ENCODE assay signal across 1 cellular context in the genomic region with DNA sequence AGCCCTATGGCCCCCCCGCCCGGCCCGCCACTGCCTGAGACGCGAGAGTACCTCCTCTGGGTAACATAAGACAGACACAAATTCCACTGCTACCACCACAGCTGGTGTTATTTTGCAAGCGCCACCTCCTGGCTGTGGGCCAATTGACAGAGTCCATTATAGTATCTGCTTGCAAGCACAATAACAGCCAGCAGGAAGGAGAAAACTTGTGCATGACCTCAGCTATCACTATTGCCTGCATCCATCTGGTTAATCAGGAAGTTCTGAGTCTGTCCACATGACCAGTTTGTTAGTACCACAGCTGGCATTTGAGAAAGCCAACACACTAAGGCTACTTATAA.
TF ChIP-seq lines count a peak whose summit lies in the region.

No MANE protein-coding gene starts in this region.

TF ChIP-seq in WTC11, 78 proteins besides CTCF, POLR2A, EP300 and RAD21 (continued from another document):
- TF ChIP-seq, protein P1, sequence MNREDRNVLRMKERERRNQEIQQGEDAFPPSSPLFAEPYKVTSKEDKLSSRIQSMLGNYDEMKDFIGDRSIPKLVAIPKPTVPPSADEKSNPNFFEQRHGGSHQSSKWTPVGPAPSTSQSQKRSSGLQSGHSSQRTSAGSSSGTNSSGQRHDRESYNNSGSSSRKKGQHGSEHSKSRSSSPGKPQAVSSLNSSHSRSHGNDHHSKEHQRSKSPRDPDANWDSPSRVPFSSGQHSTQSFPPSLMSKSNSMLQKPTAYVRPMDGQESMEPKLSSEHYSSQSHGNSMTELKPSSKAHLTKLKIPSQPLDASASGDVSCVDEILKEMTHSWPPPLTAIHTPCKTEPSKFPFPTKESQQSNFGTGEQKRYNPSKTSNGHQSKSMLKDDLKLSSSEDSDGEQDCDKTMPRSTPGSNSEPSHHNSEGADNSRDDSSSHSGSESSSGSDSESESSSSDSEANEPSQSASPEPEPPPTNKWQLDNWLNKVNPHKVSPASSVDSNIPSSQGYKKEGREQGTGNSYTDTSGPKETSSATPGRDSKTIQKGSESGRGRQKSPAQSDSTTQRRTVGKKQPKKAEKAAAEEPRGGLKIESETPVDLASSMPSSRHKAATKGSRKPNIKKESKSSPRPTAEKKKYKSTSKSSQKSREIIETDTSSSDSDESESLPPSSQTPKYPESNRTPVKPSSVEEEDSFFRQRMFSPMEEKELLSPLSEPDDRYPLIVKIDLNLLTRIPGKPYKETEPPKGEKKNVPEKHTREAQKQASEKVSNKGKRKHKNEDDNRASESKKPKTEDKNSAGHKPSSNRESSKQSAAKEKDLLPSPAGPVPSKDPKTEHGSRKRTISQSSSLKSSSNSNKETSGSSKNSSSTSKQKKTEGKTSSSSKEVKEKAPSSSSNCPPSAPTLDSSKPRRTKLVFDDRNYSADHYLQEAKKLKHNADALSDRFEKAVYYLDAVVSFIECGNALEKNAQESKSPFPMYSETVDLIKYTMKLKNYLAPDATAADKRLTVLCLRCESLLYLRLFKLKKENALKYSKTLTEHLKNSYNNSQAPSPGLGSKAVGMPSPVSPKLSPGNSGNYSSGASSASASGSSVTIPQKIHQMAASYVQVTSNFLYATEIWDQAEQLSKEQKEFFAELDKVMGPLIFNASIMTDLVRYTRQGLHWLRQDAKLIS (CRISPR knock-in tag; IDR thresholded peaks at IDR 0.05; ENCODE audit: borderline replicate concordance), result no peak
- TF ChIP-seq, protein P2, sequence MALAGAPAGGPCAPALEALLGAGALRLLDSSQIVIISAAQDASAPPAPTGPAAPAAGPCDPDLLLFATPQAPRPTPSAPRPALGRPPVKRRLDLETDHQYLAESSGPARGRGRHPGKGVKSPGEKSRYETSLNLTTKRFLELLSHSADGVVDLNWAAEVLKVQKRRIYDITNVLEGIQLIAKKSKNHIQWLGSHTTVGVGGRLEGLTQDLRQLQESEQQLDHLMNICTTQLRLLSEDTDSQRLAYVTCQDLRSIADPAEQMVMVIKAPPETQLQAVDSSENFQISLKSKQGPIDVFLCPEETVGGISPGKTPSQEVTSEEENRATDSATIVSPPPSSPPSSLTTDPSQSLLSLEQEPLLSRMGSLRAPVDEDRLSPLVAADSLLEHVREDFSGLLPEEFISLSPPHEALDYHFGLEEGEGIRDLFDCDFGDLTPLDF (CRISPR knock-in tag; IDR thresholded peaks at IDR 0.05), result no peak
- TF ChIP-seq RORB (CRISPR knock-in tag; IDR thresholded peaks at IDR 0.05), result no peak
- no peak for TF ChIP-seq ZNF317 (CRISPR knock-in tag; IDR thresholded peaks at IDR 0.05; ENCODE audit: borderline replicate concordance, low read depth)
- no peak for TF ChIP-seq ZBTB21 (CRISPR knock-in tag; IDR thresholded peaks at IDR 0.05; ENCODE audit: borderline replicate concordance)
